In the genomic region with DNA sequence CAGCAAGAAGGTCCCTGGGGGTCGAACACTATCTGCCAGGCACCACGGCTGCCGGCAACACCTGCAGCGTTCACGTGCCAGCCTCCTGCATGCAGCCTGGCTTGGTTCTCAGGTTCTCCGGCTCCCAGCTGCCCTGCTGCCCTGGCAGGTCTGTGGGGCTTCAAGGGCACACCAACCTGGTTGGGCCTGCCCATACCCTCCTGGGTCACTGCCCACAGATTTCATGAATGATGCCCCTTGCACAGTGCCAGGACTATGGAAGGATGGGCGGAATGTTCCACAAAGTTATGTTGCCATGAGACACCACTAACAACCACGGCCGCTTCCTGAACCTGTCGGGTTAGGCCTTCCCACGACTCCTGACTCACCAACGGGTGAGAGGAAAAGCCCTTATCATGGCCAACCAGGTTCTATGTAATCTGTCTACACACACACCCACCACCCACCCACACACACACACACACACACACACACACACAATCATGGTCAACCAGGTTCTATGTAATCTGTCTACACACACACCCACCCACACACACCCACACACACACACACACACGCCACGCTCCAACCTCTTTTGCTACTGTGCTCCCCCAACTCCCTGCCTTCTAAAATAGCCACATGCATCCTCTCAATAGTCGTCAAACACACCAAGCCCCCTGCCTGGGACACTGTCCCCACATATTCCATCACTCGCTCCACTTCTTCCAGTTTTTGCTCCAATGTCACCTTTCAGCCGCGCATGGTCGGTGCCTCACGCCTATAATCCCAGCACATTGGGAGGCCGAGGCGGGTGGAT, we compare ENCODE assay signal across 2 cellular contexts.
A peak's percentile ranks its signal among the peaks of the same experiment; 100 is the strongest.
TF ChIP-seq lines count a peak whose summit lies in the region.

No MANE protein-coding gene starts in this region.

TF ChIP-seq in liver, 16 proteins besides CTCF, POLR2A, EP300 and RAD21:
- TF ChIP-seq REST (IDR thresholded peaks at IDR 0.05) (no peak), SP1 (IDR thresholded peaks at IDR 0.05) (peak; percentile 40), NR2F2 (IDR thresholded peaks at IDR 0.05) (peak; percentile 11)

TF ChIP-seq in HepG2, 621 proteins besides CTCF, POLR2A, EP300 and RAD21:
- TF ChIP-seq ZBTB44 (CRISPR knock-in tag; IDR thresholded peaks at IDR 0.05) (no peak), ZNF687 (CRISPR knock-in tag; IDR thresholded peaks at IDR 0.05) (no peak), ATF7 (IDR thresholded peaks at IDR 0.05) (no peak), ATF7 (CRISPR knock-in tag; IDR thresholded peaks at IDR 0.05) (no peak), ZFAT (CRISPR knock-in tag; conservative IDR thresholded peaks at IDR 0.05) (no peak), ZKSCAN1 (IDR thresholded peaks at IDR 0.05; ENCODE audit: low read length) (no peak), ZFP82 (CRISPR knock-in tag; IDR thresholded peaks at IDR 0.05; ENCODE audit: borderline replicate concordance) (no peak), ZNF512 (CRISPR knock-in tag; IDR thresholded peaks at IDR 0.05) (no peak), SMARCE1 (IDR thresholded peaks at IDR 0.05; ENCODE audit: borderline replicate concordance) (no peak), THRA (CRISPR knock-in tag; IDR thresholded peaks at IDR 0.05; ENCODE audit: borderline replicate concordance) (no peak), TAF1 (CRISPR knock-in tag; IDR thresholded peaks at IDR 0.05) (no peak)
